ENCODE assay signal across 17 cellular contexts in genomic region chr2:241798081-241798630, GRCh38. TPM values are rescaled to one million over a fixed set of nuclear protein-coding genes. Genes with fewer than 3 reads are reported as not detected.
DNase-seq lines count a peak whose midpoint lies in the region; ATAC-seq, FAIRE-seq and TF ChIP-seq lines count a peak whose summit lies in the region.
"Had no signal": no experiment of that assay in that cellular context is flagged by ENCODE, and none has a peak within 500 bp of the region (broad histone marks: within the 10 kb centered on the region; RNA-seq: fewer than 3 reads in every experiment).

No MANE protein-coding gene starts in this region.

- peak overlapping the region in 1 of 2 experiments; percentile 3; a peak in 2 of 4 replicates for H3K9ac ChIP-seq in K562 (ENCODE audit: insufficient read depth in 1 of 2, low read depth in 2 of 2, low read length in 2 of 2)

- H3K36me3 ChIP-seq in K562 (ENCODE audit: control insufficient read depth, insufficient read depth, low read length) (no peaks in the 10 kb centered on the region), psoas muscle (ENCODE audit: insufficient read depth in 1 of 2, low read depth in 1 of 2) (no peaks in the 10 kb centered on the region)
- H3K36me3 ChIP-seq: cardiac muscle cell had no signal

- H3K9me3 ChIP-seq in K562 (replicated peaks; ENCODE audit: control insufficient read depth, insufficient read depth, low read depth, low read length) (no peaks in the 10 kb centered on the region), psoas muscle (no peaks in the 10 kb centered on the region)

- CTCF ChIA-PET in K562 (lab: Yijun Ruan, JAX; ENCODE audit: low intra/inter-chr PET ratio) = no interaction called here

- H3K27me3 ChIP-seq in K562 (ENCODE audit: control insufficient read depth in 2 of 2, insufficient read depth in 2 of 2, low read length in 2 of 2) (no peaks in the 10 kb centered on the region), psoas muscle (ENCODE audit: insufficient read depth in 3 of 3, low read length in 2 of 3) (peaks cover 0 to 5% (median 0%) of the 10 kb centered on the region in 3 donors)

- H4K20me1 ChIP-seq in K562 (replicated peaks; ENCODE audit: control insufficient read depth, insufficient read depth, low read length) = no peaks in the 10 kb centered on the region

- in situ Hi-C loops in K562 (cut with MboI) = no loop called here

- H2AFZ ChIP-seq in K562 (ENCODE audit: low read depth, low read length) = peak overlapping the region; percentile 67

- DNase-seq in T-helper 2 cell treated with Interferon-gamma antibody and Interleukin-4, amounts not matched to agents 5 μg/mL and 100 μg/mL, for 36 hours (ENCODE audit: low spot score) = peak; percentile 3
- DNase-seq in T-helper 2 cell (no peak), GM12891 (ENCODE audit: insufficient read length, low spot score) (peak; percentile 17), K562 (ENCODE audit: extremely low read depth in 1 of 4, low spot score in 3 of 4) (peak in 2 of 4 experiments; percentile 22 to 26), psoas muscle (peak; percentile 7 to 36), NCI-H2171 treated with DMSO at 0.1 percent for 48 hours (lab: John Stamatoyannopoulos, UW) (no peak), RCC 7860 (ENCODE audit: low spot score) (no peak), NCI-H1092 treated with DMSO at 0.1 percent for 48 hours (lab: John Stamatoyannopoulos, UW) (no peak)
- DNase-seq: ACHN; activated CD4-positive, alpha-beta T cell treated with anti-CD3 and anti-CD28 coated beads, Interleukin-2, amount 50 U/mL, for 4 hours; COR-L47; NCI-H2171 had no signal

- no peaks in the 10 kb centered on the region for H3K27me3 Mint-ChIP-seq in T-helper 2 cell treated with Interferon-gamma antibody and Interleukin-4, amounts not matched to agents 5 μg/mL and 100 μg/mL, for 36 hours (ENCODE audit: low read depth)
- H3K27me3 Mint-ChIP-seq: activated naive CD8-positive, alpha-beta T cell had no signal

- no peaks in the 10 kb centered on the region for H3K9me1 ChIP-seq in K562 (ENCODE audit: control insufficient read depth, insufficient read depth, low read length)

- intact Hi-C loops in K562 (cut with micrococcal nuclease) = no loop called here
- intact Hi-C loops in psoas muscle (cut with DNase I) = no loop called here

- POLR2A ChIA-PET in K562 (lab: Yijun Ruan, JAX) = no interaction called here

- no peak overlapping the region for H3K4me2 ChIP-seq in K562 (ENCODE audit: insufficient read depth, low read length)

- no peaks in the 10 kb centered on the region for H3K4me1 Mint-ChIP-seq in T-helper 2 cell treated with Interferon-gamma antibody and Interleukin-4, amounts not matched to agents 5 μg/mL and 100 μg/mL, for 36 hours (ENCODE audit: low read depth)

- H3K27ac ChIP-seq in K562 (ENCODE audit: extremely low read depth, low read depth, low read length) = no peak overlapping the region
- H3K27ac ChIP-seq in psoas muscle = no peak overlapping the region
- H3K27ac ChIP-seq: cardiac muscle cell had no signal

- H3K79me2 ChIP-seq in K562 (ENCODE audit: control insufficient read depth, insufficient read depth, low read length) = no peaks in the 10 kb centered on the region

- ATAC-seq in K562 = peak; percentile 23
- peak in 1 of 4 donors; percentile 8 for ATAC-seq in psoas muscle

- BruUV-seq in K562 (replicated peaks; lab: Mats Ljungman, UMichigan) = no TSS peak

- TF ChIP-seq CTCF in K562 (IDR thresholded peaks at IDR 0.05 in 2 of 3, conservative IDR thresholded peaks at IDR 0.05 in 1 of 3; ENCODE audit: insufficient read depth in 2 of 3, low read depth in 1 of 3, low read length in 3 of 3) = no peak
- TF ChIP-seq CTCF in psoas muscle (IDR thresholded peaks at IDR 0.05) = no peak

- no peak for FAIRE-seq in GM12891 (lab: Jason Lieb, UNC)
- FAIRE-seq in K562 (lab: Jason Lieb, UNC) = no peak
- FAIRE-seq in RCC 7860 (lab: Jason Lieb, UNC) = no peak
- FAIRE-seq: endothelial cell of umbilical vein had no signal

- H3K36me3 Mint-ChIP-seq in T-helper 2 cell treated with Interferon-gamma antibody and Interleukin-4, amounts not matched to agents 5 μg/mL and 100 μg/mL, for 36 hours (ENCODE audit: low read depth) = no peaks in the 10 kb centered on the region
- H3K36me3 Mint-ChIP-seq: activated naive CD8-positive, alpha-beta T cell had no signal

- TF ChIP-seq POLR2A in GM12891 (IDR thresholded peaks at IDR 0.05; ENCODE audit: low read depth, low read length) (no peak), K562 (conservative IDR thresholded peaks at IDR 0.05) (no peak)

- peaks cover 6 to 69% of the 10 kb centered on the region in 2 experiments; a peak in 4 of 5 replicates for H3K4me1 ChIP-seq in K562 (replicated peaks in 1 of 2; ENCODE audit: control insufficient read depth in 2 of 2, insufficient read depth in 2 of 2, low read length in 2 of 2)
- H3K4me1 ChIP-seq in psoas muscle = no peaks in the 10 kb centered on the region

- H3K27ac Mint-ChIP-seq in T-helper 2 cell treated with Interferon-gamma antibody and Interleukin-4, amounts not matched to agents 5 μg/mL and 100 μg/mL, for 36 hours = no peak overlapping the region
- H3K27ac Mint-ChIP-seq: activated naive CD8-positive, alpha-beta T cell had no signal

- H3K4me3 Mint-ChIP-seq in T-helper 2 cell treated with Interferon-gamma antibody and Interleukin-4, amounts not matched to agents 5 μg/mL and 100 μg/mL, for 36 hours = no peak overlapping the region
- H3K4me3 Mint-ChIP-seq: activated naive CD8-positive, alpha-beta T cell; nephron progenitor cell had no signal

- WGBS in K562 (ENCODE audit: insufficient coverage, low coverage, missing lambda C conversion rate) = 43% methylated on average over 6 of the region's 14 CpGs
- 76 to 83% (median 78%) methylated on average over 14 of the region's 14 CpGs for WGBS in psoas muscle, 3 donors

- H3K9me3 Mint-ChIP-seq in T-helper 2 cell treated with Interferon-gamma antibody and Interleukin-4, amounts not matched to agents 5 μg/mL and 100 μg/mL, for 36 hours = peaks cover 5% of the 10 kb centered on the region

- no peak for TF ChIP-seq EP300 in K562 (IDR thresholded peaks at IDR 0.05; ENCODE audit: low read length)

- no peak for TF ChIP-seq RAD21 in K562 (CRISPR knock-in tag; conservative IDR thresholded peaks at IDR 0.05 in 1 of 2, IDR thresholded peaks at IDR 0.05 in 1 of 2)

- H3K4me3 ChIP-seq in K562 = no peak overlapping the region
- H3K4me3 ChIP-seq in psoas muscle = no peak overlapping the region
- H3K4me3 ChIP-seq: cardiac muscle cell had no signal

TF ChIP-seq in GM12891, 5 proteins besides CTCF, POLR2A, EP300 and RAD21 (continues in another document):
- TF ChIP-seq SPI1 (IDR thresholded peaks at IDR 0.05; ENCODE audit: low read depth, low read length) (no peak), TAF1 (IDR thresholded peaks at IDR 0.05; ENCODE audit: low read depth, low read length) (no peak), POLR2AphosphoS5 (IDR thresholded peaks at IDR 0.05; ENCODE audit: low read depth, low read length) (no peak)

RNA-seq across cellular contexts. Expression of gene NEU4, which starts 10.8 kb away (rescaled TPM):
- 0.69 TPM for polyA plus RNA-seq in GM12891 (2012; ENCODE audit: low read depth, missing spikeins)
- total RNA-seq in K562 (2011; cell fraction: chromatin; rRNA removed; ENCODE audit: low replicate concordance) = 1.3 TPM in 1 of 2 replicates, not detected in the other
- 0.50 and 0.66 TPM in 2 replicates for total RNA-seq in K562 (2011; cell fraction: nucleolus; rRNA removed)
- total RNA-seq in K562 (2011; cell fraction: nucleoplasm; rRNA removed) = 0.29 and 1.1 TPM in 2 replicates
- not detected in 2 replicates for total RNA-seq in K562 (2014; rRNA removed)
- not detected in 2 replicates for total RNA-seq in K562 (2014; rRNA removed; fragmentation: Illumina TruSeq; extraction: Trizol)
- total RNA-seq in K562 (2015; rRNA removed; fragmentation: Illumina TruSeq; extraction: Trizol) = not detected in 2 replicates
- 0.38 and 0.40 TPM in 2 replicates for total RNA-seq in K562 (2021)
- polyA plus RNA-seq in K562 (2011; rRNA removed) = 0.12 TPM in 1 of 2 replicates, not detected in the other
- polyA plus RNA-seq in K562 (2011; cell fraction: cytosol; rRNA removed) = 0.12 and 0.21 TPM in 2 replicates
- polyA plus RNA-seq in K562 (2011; cell fraction: nucleus; rRNA removed) = 0.14 and 0.65 TPM in 2 replicates
- polyA plus RNA-seq in K562 (2012) = 0.55 and 1.1 TPM in 2 replicates
- not detected in 2 replicates for polyA plus RNA-seq in K562 (2014; fragmentation: Illumina TruSeq; extraction: Trizol)
- not detected for polyA plus RNA-seq in K562 (2014; fragmentation: Nextera tagmentation; extraction: Ambion mirVana)
- 0.01 TPM in 1 of 2 replicates, not detected in the other for polyA plus RNA-seq in K562 (2014; rRNA removed)
- not detected in 2 replicates for polyA minus RNA-seq in K562 (2011; rRNA and poly(A)+ RNA removed)
- not detected in 2 replicates for polyA minus RNA-seq in K562 (2011; cell fraction: cytosol; rRNA and poly(A)+ RNA removed)
- 0.27 TPM in 1 of 2 replicates, not detected in the other for polyA minus RNA-seq in K562 (2011; cell fraction: nucleus; rRNA and poly(A)+ RNA removed)
- 10 to 100 TPM in 2 of 4 donors, 1 to 10 TPM in 1, under 1 TPM in 1; 0.44 to 18.0 (median 9.1) TPM for total RNA-seq in psoas muscle
- 10 to 100 TPM in 1 of 3 donors, 1 to 10 TPM in 1, under 1 TPM in 1; 0.73 to 54.6 (median 3.4) TPM for polyA plus RNA-seq in psoas muscle
- total RNA-seq: endothelial cell of umbilical vein, M059J had no signal
- polyA plus RNA-seq: endothelial cell of umbilical vein had no signal

RNA-seq across cellular contexts. Expression of gene GAL3ST2, which starts 21.5 kb away (rescaled TPM):
- 0.21 TPM for polyA plus RNA-seq in GM12891 (2012; ENCODE audit: low read depth, missing spikeins)
- total RNA-seq in K562 (2011; cell fraction: chromatin; rRNA removed; ENCODE audit: low replicate concordance) = 0.51 and 1.8 TPM in 2 replicates
- 1.8 and 2.2 TPM in 2 replicates for total RNA-seq in K562 (2011; cell fraction: nucleolus; rRNA removed)
- 1.1 TPM in 1 of 2 replicates, not detected in the other for total RNA-seq in K562 (2011; cell fraction: nucleoplasm; rRNA removed)
- 0.61 TPM in 1 of 2 replicates, not detected in the other for total RNA-seq in K562 (2014; rRNA removed)
- total RNA-seq in K562 (2014; rRNA removed; fragmentation: Illumina TruSeq; extraction: Trizol) = not detected in 2 replicates
- not detected in 2 replicates for total RNA-seq in K562 (2015; rRNA removed; fragmentation: Illumina TruSeq; extraction: Trizol)
- total RNA-seq in K562 (2021) = 0.31 and 0.42 TPM in 2 replicates
- 0.08 TPM in 1 of 2 replicates, not detected in the other for polyA plus RNA-seq in K562 (2011; rRNA removed)
- not detected in 2 replicates for polyA plus RNA-seq in K562 (2011; cell fraction: cytosol; rRNA removed)
- 0.15 and 0.43 TPM in 2 replicates for polyA plus RNA-seq in K562 (2011; cell fraction: nucleus; rRNA removed)
- polyA plus RNA-seq in K562 (2012) = 0.90 and 1.00 TPM in 2 replicates
- not detected in 2 replicates for polyA plus RNA-seq in K562 (2014; fragmentation: Illumina TruSeq; extraction: Trizol)
- not detected for polyA plus RNA-seq in K562 (2014; fragmentation: Nextera tagmentation; extraction: Ambion mirVana)
- 0.38 TPM in 1 of 2 replicates, not detected in the other for polyA plus RNA-seq in K562 (2014; rRNA removed)
- not detected in 2 replicates for polyA minus RNA-seq in K562 (2011; rRNA and poly(A)+ RNA removed)
- polyA minus RNA-seq in K562 (2011; cell fraction: cytosol; rRNA and poly(A)+ RNA removed) = not detected in 2 replicates
- 0.33 and 0.67 TPM in 2 replicates for polyA minus RNA-seq in K562 (2011; cell fraction: nucleus; rRNA and poly(A)+ RNA removed)
- under 1 TPM in 1 of 4 donors, not detected in 3; 0.16 TPM for total RNA-seq in psoas muscle
- under 1 TPM in 1 of 3 donors, not detected in 2; 0.14 TPM for polyA plus RNA-seq in psoas muscle
- total RNA-seq: endothelial cell of umbilical vein, M059J had no signal
- polyA plus RNA-seq: cardiac muscle cell, endothelial cell of umbilical vein had no signal

Comparison
In these comparisons a context has a peak if more than half of its experiments do, and no peak if none do; other contexts are left out.
1. DNase-seq: peak in T-helper 2 cell treated with Interferon-gamma antibody and Interleukin-4, amounts not matched to agents 5 μg/mL and 100 μg/mL, for 36 hours (single experiment), GM12891 (single experiment) and psoas muscle (2 of 2); none in T-helper 2 cell (0 of 5), NCI-H2171 treated with DMSO at 0.1 percent for 48 hours (single experiment), RCC 7860 (single experiment) and NCI-H1092 treated with DMSO at 0.1 percent for 48 hours (single experiment).